Comparison of ENCODE assay signal across 2 cellular contexts in the genomic region with DNA sequence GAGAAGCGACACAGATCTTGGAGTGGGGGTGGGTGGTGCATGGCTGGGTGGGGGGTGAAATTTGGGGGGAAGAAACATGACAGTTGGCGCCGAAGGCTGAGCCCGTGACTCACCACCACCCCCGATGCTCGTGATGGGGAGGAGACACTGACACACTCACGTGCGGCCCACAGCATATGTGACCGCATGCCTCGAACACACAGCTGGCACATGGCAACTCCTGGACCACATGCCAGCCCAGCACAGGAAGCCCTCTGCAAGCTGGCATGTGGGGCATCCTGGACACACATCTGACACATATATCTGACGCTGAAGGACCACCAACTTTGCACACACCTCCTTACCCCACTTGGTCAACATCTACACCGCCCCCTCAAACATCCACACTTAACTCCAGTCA.
TF ChIP-seq lines count a peak whose summit lies in the region.

No MANE protein-coding gene starts in this region.

TF ChIP-seq in A549, 52 proteins besides CTCF, POLR2A, EP300 and RAD21:
- TF ChIP-seq, protein P1, sequence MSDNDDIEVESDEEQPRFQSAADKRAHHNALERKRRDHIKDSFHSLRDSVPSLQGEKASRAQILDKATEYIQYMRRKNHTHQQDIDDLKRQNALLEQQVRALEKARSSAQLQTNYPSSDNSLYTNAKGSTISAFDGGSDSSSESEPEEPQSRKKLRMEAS (IDR thresholded peaks at IDR 0.05), result peak; percentile 59; the same call in 1 of the 2 replicates
- TF ChIP-seq FOSL2 (IDR thresholded peaks at IDR 0.05) (no peak), FOSL2 (CRISPR knock-in tag; IDR thresholded peaks at IDR 0.05) (no peak)

TF ChIP-seq in neural cell, 6 proteins besides CTCF, POLR2A, EP300 and RAD21:
- TF ChIP-seq, protein P2, sequence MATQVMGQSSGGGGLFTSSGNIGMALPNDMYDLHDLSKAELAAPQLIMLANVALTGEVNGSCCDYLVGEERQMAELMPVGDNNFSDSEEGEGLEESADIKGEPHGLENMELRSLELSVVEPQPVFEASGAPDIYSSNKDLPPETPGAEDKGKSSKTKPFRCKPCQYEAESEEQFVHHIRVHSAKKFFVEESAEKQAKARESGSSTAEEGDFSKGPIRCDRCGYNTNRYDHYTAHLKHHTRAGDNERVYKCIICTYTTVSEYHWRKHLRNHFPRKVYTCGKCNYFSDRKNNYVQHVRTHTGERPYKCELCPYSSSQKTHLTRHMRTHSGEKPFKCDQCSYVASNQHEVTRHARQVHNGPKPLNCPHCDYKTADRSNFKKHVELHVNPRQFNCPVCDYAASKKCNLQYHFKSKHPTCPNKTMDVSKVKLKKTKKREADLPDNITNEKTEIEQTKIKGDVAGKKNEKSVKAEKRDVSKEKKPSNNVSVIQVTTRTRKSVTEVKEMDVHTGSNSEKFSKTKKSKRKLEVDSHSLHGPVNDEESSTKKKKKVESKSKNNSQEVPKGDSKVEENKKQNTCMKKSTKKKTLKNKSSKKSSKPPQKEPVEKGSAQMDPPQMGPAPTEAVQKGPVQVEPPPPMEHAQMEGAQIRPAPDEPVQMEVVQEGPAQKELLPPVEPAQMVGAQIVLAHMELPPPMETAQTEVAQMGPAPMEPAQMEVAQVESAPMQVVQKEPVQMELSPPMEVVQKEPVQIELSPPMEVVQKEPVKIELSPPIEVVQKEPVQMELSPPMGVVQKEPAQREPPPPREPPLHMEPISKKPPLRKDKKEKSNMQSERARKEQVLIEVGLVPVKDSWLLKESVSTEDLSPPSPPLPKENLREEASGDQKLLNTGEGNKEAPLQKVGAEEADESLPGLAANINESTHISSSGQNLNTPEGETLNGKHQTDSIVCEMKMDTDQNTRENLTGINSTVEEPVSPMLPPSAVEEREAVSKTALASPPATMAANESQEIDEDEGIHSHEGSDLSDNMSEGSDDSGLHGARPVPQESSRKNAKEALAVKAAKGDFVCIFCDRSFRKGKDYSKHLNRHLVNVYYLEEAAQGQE (IDR thresholded peaks at IDR 0.05; ENCODE audit: borderline replicate concordance), result no peak
- TF ChIP-seq EZH2 (IDR thresholded peaks at IDR 0.05; ENCODE audit: borderline replicate concordance, insufficient read depth, low read length, poor library complexity, severe bottlenecking) (no peak), MXI1 (conservative IDR thresholded peaks at IDR 0.05; ENCODE audit: poor library complexity, severe bottlenecking) (no peak), SMC3 (conservative IDR thresholded peaks at IDR 0.05; ENCODE audit: poor library complexity) (no peak), POLR2AphosphoS5 (IDR thresholded peaks at IDR 0.05) (no peak), TAF1 (IDR thresholded peaks at IDR 0.05; ENCODE audit: low read depth) (no peak)
TF ChIP-seq in neural cell: peak in this region for 0.
